In the genomic region with DNA sequence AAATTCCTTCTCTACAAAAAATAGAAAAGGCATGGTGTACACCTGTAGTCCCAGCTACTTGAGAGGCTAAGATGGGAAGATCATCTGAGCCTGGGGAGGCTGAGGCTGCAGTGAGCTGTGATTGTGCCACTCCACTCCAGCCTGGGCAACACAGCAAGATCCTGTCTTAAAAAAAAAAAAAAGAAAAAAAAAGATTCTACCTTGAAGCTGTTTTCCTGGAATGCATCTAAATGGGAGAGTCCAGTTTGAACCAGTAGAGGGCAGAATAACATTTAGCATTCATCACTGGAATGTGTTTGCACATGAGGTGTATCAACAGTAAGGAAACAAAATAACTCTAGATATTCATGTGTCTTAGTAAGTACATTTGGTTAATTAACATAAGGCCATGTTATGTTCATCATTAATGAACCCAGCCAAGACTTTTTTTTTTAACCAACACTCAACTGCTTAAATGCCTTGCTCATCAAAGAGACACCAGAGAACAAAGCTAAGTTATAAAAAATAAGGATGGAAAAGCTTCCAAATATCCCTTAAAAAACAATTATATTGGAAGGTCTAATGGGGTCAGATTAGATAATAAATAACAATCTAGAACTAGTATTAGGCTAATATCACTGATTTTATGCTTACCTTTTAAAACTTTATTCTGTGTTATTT, we compare ENCODE assay signal across 9 cellular contexts. TPM values are rescaled to one million over a fixed set of nuclear protein-coding genes. Genes with fewer than 3 reads are reported as not detected.
A peak's percentile ranks its signal among the peaks of the same experiment; 100 is the strongest.
DNase-seq lines count a peak whose midpoint lies in the region; TF ChIP-seq lines count a peak whose summit lies in the region.
"Had no signal": no experiment of that assay in that cellular context is flagged by ENCODE, and none has a peak within 500 bp of the region (broad histone marks: within the 10 kb centered on the region; RNA-seq: fewer than 3 reads in every experiment).

No MANE protein-coding gene starts in this region.

- H3K4me1 ChIP-seq in liver (ENCODE audit: control insufficient read depth in 4 of 4, insufficient read depth in 4 of 4, low read length in 3 of 4): no peaks in the 10 kb centered on the region

- H3K27ac ChIP-seq in liver (ENCODE audit: low read depth in 1 of 2, low read length in 2 of 2): no peak overlapping the region

- H3K27me3 Mint-ChIP-seq in MCF 10A (ENCODE audit: insufficient read depth, unreplicated experiment): no peaks in the 10 kb centered on the region

- no peaks in the 10 kb centered on the region for H3K9me3 Mint-ChIP-seq in MCF 10A (ENCODE audit: unreplicated experiment)

- H3K27me3 ChIP-seq in liver (ENCODE audit: control insufficient read depth in 4 of 4, insufficient read depth in 4 of 4, low read length in 3 of 4): peaks cover 0 to 2% (median 0%) of the 10 kb centered on the region in 4 donors

- CTCF ChIA-PET in MCF 10A (lab: Yijun Ruan, JAX): interaction anchor here (0.5 to 3.5 kb wide), 21 partner anchors 10 to 839 kb away, joined by 3 to 26 read pairs (median 3); no protein-coding TSS in a partner anchor

- DNase-seq in NCI-H2227 (lab: John Stamatoyannopoulos, UW; ENCODE audit: unreplicated experiment) (peak; percentile 14), NCI-H2227 treated with DMSO at 0.1 percent for 48 hours (lab: John Stamatoyannopoulos, UW) (no peak), GM20000 (ENCODE audit: low spot score) (peak; percentile 66), MV-4-11 (lab: John Stamatoyannopoulos, UW) (peak; percentile 37), MCF 10A (ENCODE audit: unreplicated experiment) (peak; percentile 47), T1000 (lab: John Stamatoyannopoulos, UW) (no peak), HK-2 (ENCODE audit: unreplicated experiment) (no peak)

- H3K27ac Mint-ChIP-seq in MCF 10A (ENCODE audit: low read depth, unreplicated experiment): no peak overlapping the region
- H3K27ac Mint-ChIP-seq: stimulated activated naive CD8-positive, alpha-beta T cell treated with anti-CD3 and anti-CD28 coated beads, Interleukin-15, Interleukin-2, amounts not matched to agents 100 ng/mL and 50 ng/mL, for 24 hours had no signal

- H3K4me3 Mint-ChIP-seq in MCF 10A (ENCODE audit: unreplicated experiment): no peak overlapping the region
- H3K4me3 Mint-ChIP-seq: stimulated activated naive CD8-positive, alpha-beta T cell treated with anti-CD3 and anti-CD28 coated beads, Interleukin-15, Interleukin-2, amounts not matched to agents 100 ng/mL and 50 ng/mL, for 24 hours had no signal

- intact Hi-C loops in MCF 10A (cut with micrococcal nuclease): loop anchor here (10.0 kb wide), 1 partner anchor 779 kb away; no protein-coding TSS in a partner anchor

- peak; percentile 73 to 77 for TF ChIP-seq RAD21 in liver (IDR thresholded peaks at IDR 0.05)

- no peaks in the 10 kb centered on the region for H3K36me3 Mint-ChIP-seq in MCF 10A (ENCODE audit: insufficient read depth, unreplicated experiment)

- H3K4me1 Mint-ChIP-seq in MCF 10A (ENCODE audit: insufficient read depth, unreplicated experiment): no peaks in the 10 kb centered on the region

- POLR2A ChIA-PET in MCF 10A (lab: Yijun Ruan, JAX): interaction anchor here (0.6 kb wide), 1 partner anchor 224 kb away, joined by 8 read pairs; no protein-coding TSS in a partner anchor

- no peak overlapping the region for H3K9ac ChIP-seq in liver (ENCODE audit: low read depth in 1 of 2, low read length in 2 of 2)

- H3K4me3 ChIP-seq in liver (ENCODE audit: low read depth in 1 of 3, low read length in 3 of 3): no peak overlapping the region

- H3K9me3 ChIP-seq in liver (ENCODE audit: control insufficient read depth in 4 of 4, low read length in 3 of 4): no peaks in the 10 kb centered on the region

- TF ChIP-seq CTCF in GM20000 (IDR thresholded peaks at IDR 0.05; ENCODE audit: extremely low read depth, missing control alignments): peak; percentile 53
- peak; percentile 38 for TF ChIP-seq CTCF in MCF 10A (IDR thresholded peaks at IDR 0.05; ENCODE audit: unreplicated experiment)
- TF ChIP-seq CTCF in liver (IDR thresholded peaks at IDR 0.05; ENCODE audit: low read depth, low read length, missing input control): peak; percentile 57

- no TSS peak for BruUV-seq in MCF 10A (replicated peaks; lab: Mats Ljungman, UMichigan)

- no peaks in the 10 kb centered on the region for H3K36me3 ChIP-seq in liver (ENCODE audit: control insufficient read depth in 4 of 4, insufficient read depth in 3 of 4, low read depth in 1 of 4, low read length in 3 of 4)

TF ChIP-seq in liver, 16 proteins besides CTCF, POLR2A, EP300 and RAD21:
- no peak for TF ChIP-seq SP1 (IDR thresholded peaks at IDR 0.05)
- TF ChIP-seq TAF1 (conservative IDR thresholded peaks at IDR 0.05): no peak
- no peak for TF ChIP-seq YY1 (IDR thresholded peaks at IDR 0.05)
- TF ChIP-seq, protein P1, sequence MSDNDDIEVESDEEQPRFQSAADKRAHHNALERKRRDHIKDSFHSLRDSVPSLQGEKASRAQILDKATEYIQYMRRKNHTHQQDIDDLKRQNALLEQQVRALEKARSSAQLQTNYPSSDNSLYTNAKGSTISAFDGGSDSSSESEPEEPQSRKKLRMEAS (IDR thresholded peaks at IDR 0.05): no peak
- no peak for TF ChIP-seq FOXA2 (IDR thresholded peaks at IDR 0.05)
TF ChIP-seq in liver: peak in this region for 0.

RNA-seq across cellular contexts. Expression of a gene that starts 16.1 kb away (rescaled TPM):
- total RNA-seq in MCF 10A (2022) (2.1 and 2.4 TPM in 2 replicates), liver (not detected)
- polyA plus RNA-seq in liver: not detected

RNA-seq across cellular contexts. Expression of a gene that starts 25.8 kb away (rescaled TPM):
- total RNA-seq in MCF 10A (2022): not detected in 2 replicates
- total RNA-seq in liver: not detected
- not detected for polyA plus RNA-seq in liver

RNA-seq across cellular contexts. Expression of a gene that starts 57.1 kb away (rescaled TPM):
- total RNA-seq in MCF 10A (2022) (not detected in 2 replicates), liver (not detected)
- polyA plus RNA-seq in liver: not detected

Comparison
In these comparisons a context has a peak if more than half of its experiments do, and no peak if none do; other contexts are left out.
1. DNase-seq: peak in NCI-H2227 (single experiment), GM20000 (single experiment), MV-4-11 (single experiment) and MCF 10A (single experiment); none in NCI-H2227 treated with DMSO at 0.1 percent for 48 hours (single experiment), T1000 (single experiment) and HK-2 (single experiment).
2. Peak in every context shown above with its lines, with median percentiles within 50 percentile points of each other: CTCF ChIP-seq.